In genomic region chr17:59093145-59093701, GRCh38 we compare ENCODE assay signal across 3 cellular contexts.
TF ChIP-seq lines count a peak whose summit lies in the region.

No MANE protein-coding gene starts in this region.

TF ChIP-seq in GM23338, 12 proteins besides CTCF, POLR2A, EP300 and RAD21 (continued from another document and continues in another):
- TF ChIP-seq ZNF114 (CRISPR knock-in tag; IDR thresholded peaks at IDR 0.05) = no peak
- TF ChIP-seq REST (IDR thresholded peaks at IDR 0.05; ENCODE audit: unreplicated experiment) = no peak
- no peak for TF ChIP-seq ZNF331 (CRISPR knock-in tag; IDR thresholded peaks at IDR 0.05; ENCODE audit: low read depth)
- no peak for TF ChIP-seq NANOG (IDR thresholded peaks at IDR 0.05; ENCODE audit: borderline replicate concordance)
- no peak for TF ChIP-seq EZH2phosphoT487 (IDR thresholded peaks at IDR 0.05; ENCODE audit: unreplicated experiment)
- TF ChIP-seq POLR2AphosphoS5 (IDR thresholded peaks at IDR 0.05; ENCODE audit: low read depth) = no peak

TF ChIP-seq in WTC11, 78 proteins besides CTCF, POLR2A, EP300 and RAD21 (continued from another document):
- TF ChIP-seq ZBTB43 (CRISPR knock-in tag; IDR thresholded peaks at IDR 0.05) (no peak), TEAD1 (CRISPR knock-in tag; IDR thresholded peaks at IDR 0.05) (no peak), ZSCAN18 (CRISPR knock-in tag; IDR thresholded peaks at IDR 0.05) (no peak)
TF ChIP-seq in WTC11: peak in this region for 0.

TF ChIP-seq in HEK293T, 16 proteins besides CTCF, POLR2A, EP300 and RAD21 (continued from another document):
- TF ChIP-seq BHLHE40 (IDR thresholded peaks at IDR 0.05; ENCODE audit: borderline replicate concordance) (no peak), FOXM1 (IDR thresholded peaks at IDR 0.05; ENCODE audit: borderline replicate concordance) (no peak), FOXK2 (IDR thresholded peaks at IDR 0.05) (no peak)
